In the genomic region with DNA sequence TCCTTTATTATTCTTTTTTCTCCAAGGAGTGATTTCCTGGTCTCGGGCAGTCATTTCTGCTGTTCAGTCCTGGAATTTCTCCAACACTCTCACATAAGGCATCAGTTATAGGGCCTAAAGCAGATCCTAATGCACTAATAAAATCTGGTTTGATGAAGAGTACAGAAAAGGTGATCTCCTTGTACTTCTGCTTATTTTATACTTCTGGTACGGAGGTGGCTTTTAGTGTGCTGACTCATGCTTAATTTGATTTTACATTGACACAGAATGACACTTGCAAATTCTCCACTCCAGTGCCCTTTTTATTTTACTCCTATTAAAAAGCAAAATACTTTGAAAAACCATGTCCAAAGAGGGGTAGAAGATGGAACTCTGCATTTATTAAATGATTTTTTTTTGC, we compare ENCODE assay signal across 1 cellular context.
TF ChIP-seq lines count a peak whose summit lies in the region.

No MANE protein-coding gene starts in this region.

TF ChIP-seq in K562, 482 proteins besides CTCF, POLR2A, EP300 and RAD21 (continued from another document):
- TF ChIP-seq, protein P1, sequence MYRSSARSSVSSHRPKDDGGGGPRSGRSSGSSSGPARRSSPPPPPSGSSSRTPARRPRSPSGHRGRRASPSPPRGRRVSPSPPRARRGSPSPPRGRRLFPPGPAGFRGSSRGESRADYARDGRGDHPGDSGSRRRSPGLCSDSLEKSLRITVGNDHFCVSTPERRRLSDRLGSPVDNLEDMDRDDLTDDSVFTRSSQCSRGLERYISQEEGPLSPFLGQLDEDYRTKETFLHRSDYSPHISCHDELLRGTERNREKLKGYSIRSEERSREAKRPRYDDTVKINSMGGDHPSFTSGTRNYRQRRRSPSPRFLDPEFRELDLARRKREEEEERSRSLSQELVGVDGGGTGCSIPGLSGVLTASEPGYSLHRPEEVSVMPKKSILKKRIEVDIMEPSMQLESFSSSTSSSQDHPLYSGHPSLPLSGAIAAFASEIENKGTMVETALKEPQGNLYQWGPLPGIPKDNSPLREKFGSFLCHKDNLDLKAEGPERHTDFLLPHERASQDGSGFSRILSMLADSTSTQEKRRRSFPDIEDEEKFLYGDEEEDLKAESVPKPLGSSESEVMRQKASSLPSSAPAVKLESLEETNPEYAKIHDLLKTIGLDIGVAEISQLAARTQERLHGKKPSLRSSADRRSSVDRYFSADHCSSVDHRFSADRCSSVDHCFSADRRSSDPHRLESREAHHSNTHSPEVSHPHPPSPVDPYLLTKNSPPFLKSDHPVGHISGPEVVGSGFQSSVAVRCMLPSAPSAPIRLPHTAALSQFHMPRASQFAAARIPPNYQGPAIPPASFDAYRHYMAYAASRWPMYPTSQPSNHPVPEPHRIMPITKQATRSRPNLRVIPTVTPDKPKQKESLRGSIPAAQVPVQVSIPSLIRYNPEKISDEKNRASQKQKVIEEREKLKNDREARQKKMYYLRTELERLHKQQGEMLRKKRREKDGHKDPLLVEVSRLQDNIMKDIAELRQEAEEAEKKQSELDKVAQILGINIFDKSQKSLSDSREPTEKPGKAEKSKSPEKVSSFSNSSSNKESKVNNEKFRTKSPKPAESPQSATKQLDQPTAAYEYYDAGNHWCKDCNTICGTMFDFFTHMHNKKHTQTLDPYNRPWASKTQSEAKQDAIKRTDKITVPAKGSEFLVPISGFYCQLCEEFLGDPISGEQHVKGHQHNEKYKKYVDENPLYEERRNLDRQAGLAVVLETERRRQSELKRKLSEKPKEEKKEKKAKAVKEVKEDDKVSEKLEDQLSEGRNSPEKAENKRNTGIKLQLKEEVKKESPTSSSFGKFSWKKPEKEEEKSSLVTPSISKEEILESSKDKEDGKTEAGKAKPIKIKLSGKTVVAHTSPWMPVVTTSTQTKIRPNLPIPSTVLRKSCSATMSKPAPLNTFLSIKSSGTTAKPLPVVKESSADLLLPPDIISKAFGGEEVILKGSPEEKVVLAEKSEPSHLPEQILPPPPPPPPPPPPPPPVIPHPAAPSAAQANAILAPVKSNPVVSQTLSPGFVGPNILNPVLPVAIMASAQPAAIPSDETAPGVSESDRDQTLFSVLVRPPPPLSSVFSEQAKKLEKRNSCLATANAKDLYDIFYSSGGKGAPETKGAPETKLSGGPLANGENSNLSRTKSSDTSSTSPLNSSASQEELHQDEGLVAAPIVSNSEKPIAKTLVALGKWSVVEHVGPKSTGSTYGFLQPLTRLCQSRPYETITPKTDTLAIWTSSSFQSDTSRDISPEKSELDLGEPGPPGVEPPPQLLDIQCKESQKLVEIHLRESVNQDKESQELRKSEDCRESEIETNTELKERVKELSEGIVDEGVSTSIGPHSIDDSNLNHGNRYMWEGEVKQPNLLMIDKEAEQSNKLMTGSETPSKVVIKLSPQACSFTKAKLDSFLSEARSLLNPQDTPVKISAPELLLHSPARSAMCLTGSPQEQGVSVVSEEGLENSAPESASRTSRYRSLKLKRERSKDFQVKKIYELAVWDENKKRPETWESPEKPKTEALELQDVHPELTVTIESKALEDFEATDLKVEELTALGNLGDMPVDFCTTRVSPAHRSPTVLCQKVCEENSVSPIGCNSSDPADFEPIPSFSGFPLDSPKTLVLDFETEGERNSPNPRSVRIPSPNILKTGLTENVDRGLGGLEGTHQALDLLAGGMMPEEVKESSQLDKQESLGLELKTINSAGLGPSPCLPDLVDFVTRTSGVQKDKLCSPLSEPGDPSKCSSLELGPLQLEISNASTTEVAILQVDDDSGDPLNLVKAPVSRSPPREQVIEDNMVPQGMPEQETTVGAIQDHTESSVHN (IDR thresholded peaks at IDR 0.05; ENCODE audit: borderline replicate concordance in 1 of 2, low read depth in 1 of 2), result no peak
- no peak for TF ChIP-seq SMAD4 (CRISPR knock-in tag; conservative IDR thresholded peaks at IDR 0.05)
